In the genomic region with DNA sequence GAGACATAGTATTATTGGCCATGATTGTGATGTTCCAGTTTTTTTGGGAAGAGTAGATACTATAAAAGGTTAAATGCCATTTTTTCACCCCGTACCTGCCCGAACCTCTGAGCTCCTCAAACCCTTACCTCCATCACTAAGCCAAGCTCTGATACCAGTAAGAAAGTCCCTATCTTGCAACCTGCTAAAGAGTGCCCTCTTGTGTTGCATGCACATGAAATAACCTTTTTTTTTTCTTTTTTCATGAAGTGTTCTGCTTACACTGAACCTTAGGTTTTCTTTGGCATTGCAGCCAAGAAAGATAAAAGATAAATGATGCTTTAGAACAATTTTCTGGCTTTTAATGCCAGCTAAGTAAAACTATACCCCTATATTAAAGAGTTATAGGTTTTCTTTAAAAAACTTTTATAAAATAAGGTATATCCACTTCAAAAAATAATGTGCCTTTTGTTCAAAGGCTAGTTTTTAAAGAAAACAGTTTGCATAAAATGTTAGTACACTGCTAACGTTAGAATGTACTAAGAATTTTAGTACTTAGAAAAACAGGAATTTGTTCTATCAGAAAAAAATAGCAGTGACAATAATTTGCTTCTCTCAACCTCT, we compare ENCODE assay signal across 8 cellular contexts.
DNase-seq lines count a peak whose midpoint lies in the region; ATAC-seq, FAIRE-seq and TF ChIP-seq lines count a peak whose summit lies in the region.

No MANE protein-coding gene starts in this region.

- H3K4me2 ChIP-seq in neural progenitor cell = no peak overlapping the region

- ATAC-seq in HG03565 (IDR thresholded peaks at IDR 0.05; ENCODE audit: unreplicated experiment) = peak; percentile 49

- FAIRE-seq in GM12892 (lab: Jason Lieb, UNC) = no peak

- peaks cover 2% of the 10 kb centered on the region for H3K27me3 Mint-ChIP-seq in neural progenitor cell (ENCODE audit: insufficient read depth, low read depth)

- no peaks in the 10 kb centered on the region for H3F3A ChIP-seq in neural progenitor cell (ENCODE audit: low read depth)

- H3K4me1 Mint-ChIP-seq in neural progenitor cell = peaks cover 20% of the 10 kb centered on the region

- H4K20me1 ChIP-seq in neural progenitor cell (ENCODE audit: low read depth) = no peaks in the 10 kb centered on the region

- no peak overlapping the region for H3K9ac ChIP-seq in neural progenitor cell

- no peaks in the 10 kb centered on the region for H3K79me2 ChIP-seq in neural progenitor cell (ENCODE audit: low read depth)

- H3K36me3 ChIP-seq in neural progenitor cell = no peaks in the 10 kb centered on the region

- H3K9me3 ChIP-seq in neural progenitor cell (ENCODE audit: low read depth) = no peaks in the 10 kb centered on the region

- no peak for TF ChIP-seq POLR2A in GM12892 (IDR thresholded peaks at IDR 0.05; ENCODE audit: low read depth, low read length)

- H3K27me3 ChIP-seq in neural progenitor cell = no peaks in the 10 kb centered on the region

- no peaks in the 10 kb centered on the region for H3K4me1 ChIP-seq in neural progenitor cell

- no peak overlapping the region for H3K4me3 Mint-ChIP-seq in neural progenitor cell

- TF ChIP-seq CTCF in neural progenitor cell (IDR thresholded peaks at IDR 0.05) = peak; percentile 76

- DNase-seq in DMS153 (lab: John Stamatoyannopoulos, UW) (peak; percentile 15), NOMO-1 (lab: John Stamatoyannopoulos, UW; ENCODE audit: unreplicated experiment in 2 of 2) (peak; percentile 3 to 46), dermis blood vessel endothelial cell (peak; percentile 76), neural progenitor cell (ENCODE audit: low spot score) (peak; percentile 64), COLO829 (ENCODE audit: low spot score) (no peak), GM12892 (ENCODE audit: insufficient read length) (no peak), ureter (ENCODE audit: low spot score) (no peak)

- peaks cover 5% of the 10 kb centered on the region for H3K9me3 Mint-ChIP-seq in neural progenitor cell

- no peaks in the 10 kb centered on the region for H3K36me3 Mint-ChIP-seq in neural progenitor cell

- no peak overlapping the region for H3K27ac ChIP-seq in neural progenitor cell

- no peak overlapping the region for H3K4me3 ChIP-seq in neural progenitor cell

- no peak overlapping the region for H3K27ac Mint-ChIP-seq in neural progenitor cell

- no peak overlapping the region for H2AFZ ChIP-seq in neural progenitor cell (replicated peaks)

Comparison
In these comparisons a context has a peak if more than half of its experiments do, and no peak if none do; other contexts are left out.
1. DNase-seq: peak in DMS153 (single experiment), NOMO-1 (2 of 2), dermis blood vessel endothelial cell (single experiment) and neural progenitor cell (single experiment); none in COLO829 (single experiment), GM12892 (single experiment) and ureter (single experiment).